In the genomic region with DNA sequence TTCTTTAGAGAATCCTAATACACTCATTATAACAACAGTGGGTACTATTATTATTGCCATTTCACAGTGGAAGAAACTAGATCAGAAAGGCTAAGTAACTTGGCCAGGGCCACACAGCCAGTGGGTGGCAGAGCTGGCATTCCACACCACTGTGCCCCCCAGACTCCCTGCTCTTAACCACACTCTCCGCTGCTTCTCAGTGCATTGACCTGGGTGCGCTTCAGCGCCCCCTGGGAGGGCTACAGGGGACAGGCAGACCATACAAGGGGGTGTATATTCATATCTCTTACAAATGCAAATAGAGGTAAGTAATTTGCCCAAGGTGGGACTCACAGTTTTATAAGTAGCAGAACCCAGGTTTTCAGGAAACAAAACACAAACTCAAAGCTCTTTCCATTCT, we compare ENCODE assay signal across 9 cellular contexts.
DNase-seq lines count a peak whose midpoint lies in the region; ATAC-seq lines count a peak whose summit lies in the region.
"Had no signal": no experiment of that assay in that cellular context is flagged by ENCODE, and none has a peak within 500 bp of the region (broad histone marks: within the 10 kb centered on the region; RNA-seq: fewer than 3 reads in every experiment).

No MANE protein-coding gene starts in this region.

- H3K18ac ChIP-seq in mesenchymal stem cell (ENCODE audit: low read depth in 1 of 2, low read length in 2 of 2) (no peak overlapping the region), trophoblast cell (ENCODE audit: low read length) (no peak overlapping the region)

- peaks cover 18% of the 10 kb centered on the region for H3K79me1 ChIP-seq in mesenchymal stem cell (replicated peaks; ENCODE audit: low read length, poor library complexity, severe bottlenecking)
- no peaks in the 10 kb centered on the region for H3K79me1 ChIP-seq in trophoblast cell (ENCODE audit: low read length)

- H2BK12ac ChIP-seq in mesenchymal stem cell (ENCODE audit: low read length in 2 of 2) (no peak overlapping the region), trophoblast cell (ENCODE audit: low read length) (no peak overlapping the region)

- H3K27me3 Mint-ChIP-seq in activated T-cell treated with anti-CD3 and anti-CD28 coated beads, Interleukin-2, amount 50 U/mL, for 4 hours (ENCODE audit: low read depth), result no peaks in the 10 kb centered on the region
- H3K27me3 Mint-ChIP-seq: natural killer cell treated with Interleukin-12 subunit alpha and Interleukin-12 subunit beta and Interleukin-15 and Interleukin-18, amount 100 ng/mL, for 72 hours had no signal

- no peak overlapping the region for H2BK5ac ChIP-seq in mesenchymal stem cell (ENCODE audit: low read depth, low read length, poor library complexity, severe bottlenecking)
- H2BK5ac ChIP-seq in trophoblast cell (ENCODE audit: low read depth, low read length, poor library complexity), result no peak overlapping the region

- H3K4me1 ChIP-seq in mesenchymal stem cell (ENCODE audit: control insufficient read depth, insufficient read depth, low read depth, low read length) (peaks cover 18% of the 10 kb centered on the region), trophoblast cell (ENCODE audit: control insufficient read depth in 1 of 2, insufficient read depth in 2 of 2, low read length in 2 of 2) (peaks cover 5 to 10% of the 10 kb centered on the region in 2 experiments)

- no peak overlapping the region for H2BK15ac ChIP-seq in mesenchymal stem cell (ENCODE audit: low read depth, poor library complexity, severe bottlenecking)

- no peaks in the 10 kb centered on the region for H3K79me2 ChIP-seq in trophoblast cell (ENCODE audit: control insufficient read depth, insufficient read depth, low read length, poor library complexity)

- no peak overlapping the region for H3K4me3 ChIP-seq in mesenchymal stem cell (ENCODE audit: insufficient read depth in 1 of 2, low read depth in 1 of 2, low read length in 2 of 2)
- H3K4me3 ChIP-seq in trophoblast cell (ENCODE audit: low read depth, low read length), result no peak overlapping the region

- H3K4me2 ChIP-seq in mesenchymal stem cell (ENCODE audit: low read length, poor library complexity, severe bottlenecking), result no peak overlapping the region
- no peak overlapping the region for H3K4me2 ChIP-seq in trophoblast cell (ENCODE audit: low read length)

- peaks cover 18% of the 10 kb centered on the region for H3K36me3 Mint-ChIP-seq in activated T-cell treated with anti-CD3 and anti-CD28 coated beads, Interleukin-2, amount 50 U/mL, for 4 hours (ENCODE audit: insufficient read depth)
- H3K36me3 Mint-ChIP-seq: natural killer cell treated with Interleukin-12 subunit alpha and Interleukin-12 subunit beta and Interleukin-15 and Interleukin-18, amount 100 ng/mL, for 72 hours had no signal

- DNase-seq in ELF-1 (ENCODE audit: low read depth, low spot score), result peak; percentile 31
- peak; percentile 38 for DNase-seq in HuH-7 (ENCODE audit: low spot score)
- DNase-seq in activated T-cell treated with anti-CD3 and anti-CD28 coated beads, Interleukin-2, amount 50 U/mL, for 4 hours, result no peak
- peak; percentile 8 for DNase-seq in mesenchymal stem cell
- DNase-seq in H4 (ENCODE audit: low spot score), result no peak
- DNase-seq in trophoblast cell, result no peak
- DNase-seq in HK-2 (ENCODE audit: unreplicated experiment), result no peak

- H3K27me3 ChIP-seq in mesenchymal stem cell (ENCODE audit: control insufficient read depth in 1 of 2, insufficient read depth in 1 of 2, low read length in 2 of 2), result no peaks in the 10 kb centered on the region
- H3K27me3 ChIP-seq in trophoblast cell (ENCODE audit: insufficient read depth, low read length), result no peaks in the 10 kb centered on the region

- WGBS in mesenchymal stem cell, result no CpG with 5 or more reads among the region's 3 CpGs
- no CpG with 5 or more reads among the region's 3 CpGs for WGBS in trophoblast cell (ENCODE audit: extremely low coverage, insufficient coverage, insufficient read length)

- H2AFZ ChIP-seq in mesenchymal stem cell (ENCODE audit: low read depth, low read length) (no peak overlapping the region), trophoblast cell (ENCODE audit: insufficient read depth, low read length, poor library complexity) (no peak overlapping the region)

- H3K4me3 Mint-ChIP-seq in activated T-cell treated with anti-CD3 and anti-CD28 coated beads, Interleukin-2, amount 50 U/mL, for 4 hours, result no peak overlapping the region
- H3K4me3 Mint-ChIP-seq: natural killer cell treated with Interleukin-12 subunit alpha and Interleukin-12 subunit beta and Interleukin-15 and Interleukin-18, amount 100 ng/mL, for 72 hours had no signal

- no peak overlapping the region for H4K91ac ChIP-seq in mesenchymal stem cell (ENCODE audit: low read length)
- H4K91ac ChIP-seq in trophoblast cell (ENCODE audit: low read depth, low read length), result no peak overlapping the region

- H3K36me3 ChIP-seq in mesenchymal stem cell (ENCODE audit: control insufficient read depth in 1 of 2, insufficient read depth in 2 of 2, low read depth in 1 of 2, low read length in 2 of 2) (peaks cover 0 to 9% of the 10 kb centered on the region in 2 experiments), trophoblast cell (ENCODE audit: control insufficient read depth in 1 of 2, insufficient read depth in 2 of 2, low read length in 2 of 2) (peaks cover 5 to 7% of the 10 kb centered on the region in 2 experiments)

- no peak overlapping the region for H3K4ac ChIP-seq in mesenchymal stem cell (ENCODE audit: low read depth in 1 of 2, low read length in 2 of 2)
- H3K4ac ChIP-seq in trophoblast cell (ENCODE audit: low read depth, low read length), result no peak overlapping the region

- H3K23ac ChIP-seq in mesenchymal stem cell (ENCODE audit: low read length in 2 of 2) (no peak overlapping the region), trophoblast cell (ENCODE audit: low read length) (no peak overlapping the region)

- H4K8ac ChIP-seq in mesenchymal stem cell (ENCODE audit: low read length) (no peak overlapping the region), trophoblast cell (ENCODE audit: low read depth, low read length) (no peak overlapping the region)

- no peak overlapping the region for H2AK5ac ChIP-seq in mesenchymal stem cell (ENCODE audit: low read length, severe bottlenecking)
- no peak overlapping the region for H2AK5ac ChIP-seq in trophoblast cell (ENCODE audit: low read length)

- H3K9me3 ChIP-seq in mesenchymal stem cell (ENCODE audit: control insufficient read depth, low read length) (no peaks in the 10 kb centered on the region), trophoblast cell (ENCODE audit: insufficient read depth, low read depth, low read length) (no peaks in the 10 kb centered on the region)

- no peaks in the 10 kb centered on the region for H3K9me3 Mint-ChIP-seq in activated T-cell treated with anti-CD3 and anti-CD28 coated beads, Interleukin-2, amount 50 U/mL, for 4 hours
- H3K9me3 Mint-ChIP-seq: natural killer cell treated with Interleukin-12 subunit alpha and Interleukin-12 subunit beta and Interleukin-15 and Interleukin-18, amount 100 ng/mL, for 72 hours had no signal

- H3K4me1 Mint-ChIP-seq in activated T-cell treated with anti-CD3 and anti-CD28 coated beads, Interleukin-2, amount 50 U/mL, for 4 hours (ENCODE audit: low read depth), result peaks cover 6% of the 10 kb centered on the region

- ATAC-seq in activated T-cell treated with anti-CD3 and anti-CD28 coated beads, Interleukin-2, amount 50 U/mL, for 4 hours, result peak; percentile 41 to 53
- ATAC-seq in HG02870 (IDR thresholded peaks at IDR 0.05; ENCODE audit: unreplicated experiment), result no peak

- no peak overlapping the region for H3K27ac ChIP-seq in mesenchymal stem cell (ENCODE audit: low read length, poor library complexity, severe bottlenecking)
- H3K27ac ChIP-seq in trophoblast cell (ENCODE audit: low read depth, low read length), result no peak overlapping the region

- H3K14ac ChIP-seq in mesenchymal stem cell (ENCODE audit: low read length in 2 of 2) (no peak overlapping the region), trophoblast cell (ENCODE audit: low read length) (no peak overlapping the region)

- H3K9ac ChIP-seq in mesenchymal stem cell (ENCODE audit: low read length) (no peak overlapping the region), trophoblast cell (ENCODE audit: low read length) (no peak overlapping the region)

- H2BK120ac ChIP-seq in mesenchymal stem cell (ENCODE audit: low read depth, low read length), result no peak overlapping the region
- no peak overlapping the region for H2BK120ac ChIP-seq in trophoblast cell (ENCODE audit: insufficient read depth, low read length, poor library complexity)

- no peak overlapping the region for H4K12ac ChIP-seq in trophoblast cell (ENCODE audit: low read depth, low read length)

Comparison
In these comparisons a context has a peak if more than half of its experiments do, and no peak if none do; other contexts are left out.
1. DNase-seq: peak in ELF-1 (single experiment), HuH-7 (single experiment) and mesenchymal stem cell (single experiment); none in activated T-cell treated with anti-CD3 and anti-CD28 coated beads, Interleukin-2, amount 50 U/mL, for 4 hours (single experiment), H4 (single experiment), trophoblast cell (0 of 2) and HK-2 (single experiment).